In the genomic region with DNA sequence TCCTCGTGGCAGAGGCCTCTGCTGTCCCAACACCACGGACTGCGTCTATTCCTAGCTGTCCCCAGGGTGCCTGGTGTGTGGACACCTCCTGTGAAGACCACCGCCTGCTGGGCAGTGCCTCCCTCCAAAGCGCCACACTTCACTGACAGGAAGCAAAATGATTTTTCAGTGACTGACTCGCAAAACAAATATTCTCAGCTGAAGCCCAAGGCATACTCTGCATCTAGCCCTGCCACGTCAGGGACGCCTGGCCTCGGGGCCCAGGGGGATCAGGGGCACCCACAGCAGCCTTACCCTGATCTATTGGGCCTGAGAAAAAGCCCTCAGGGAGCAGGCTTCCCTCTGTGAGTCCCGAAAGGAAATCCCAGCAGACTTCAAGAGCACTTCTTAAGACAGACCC, we compare ENCODE assay signal across 9 cellular contexts. TPM values are rescaled to one million over a fixed set of nuclear protein-coding genes. Genes with fewer than 3 reads are reported as not detected.
DNase-seq lines count a peak whose midpoint lies in the region; ATAC-seq and TF ChIP-seq lines count a peak whose summit lies in the region.
"Had no signal": no experiment of that assay in that cellular context is flagged by ENCODE, and none has a peak within 500 bp of the region (broad histone marks: within the 10 kb centered on the region; RNA-seq: fewer than 3 reads in every experiment).

No MANE protein-coding gene starts in this region.

- H3K4me1 ChIP-seq in cardiac muscle cell (ENCODE audit: low read depth) (peaks cover 17% of the 10 kb centered on the region), upper lobe of right lung (peaks cover 34% of the 10 kb centered on the region)

- ATAC-seq in upper lobe of right lung = no peak

- peak in 1 of 2 donors; percentile 16 for DNase-seq in cardiac muscle cell (ENCODE audit: low read depth in 1 of 2, low spot score in 1 of 2)
- DNase-seq in cardiac septum (ENCODE audit: low spot score) = no peak
- DNase-seq in activated T-helper 2 cell treated with anti-CD3 and anti-CD28 coated beads, Interferon-gamma antibody, Interleukin-2, Interleukin-4, amounts not matched to agents 10 μg/mL and 5 μg/mL and 100 μg/mL, durations not matched to agents 14 hours and 24 hours and 36 hours (ENCODE audit: low spot score) = no peak
- peak; percentile 62 for DNase-seq in kidney tubule cell (ENCODE audit: low spot score)
- DNase-seq in upper lobe of right lung = no peak
- DNase-seq in RPMI8226 = no peak
- DNase-seq in occipital lobe (lab: John Stamatoyannopoulos, UW) = no peak
- no peak for DNase-seq in GM19238 (ENCODE audit: insufficient read length, low spot score)
- DNase-seq: NCI-H2171 had no signal

- no peaks in the 10 kb centered on the region for H3K27me3 Mint-ChIP-seq in activated T-helper 2 cell treated with anti-CD3 and anti-CD28 coated beads, Interferon-gamma antibody, Interleukin-2, Interleukin-4, amounts not matched to agents 10 μg/mL and 5 μg/mL and 100 μg/mL, durations not matched to agents 14 hours and 24 hours and 36 hours (ENCODE audit: low read depth)

- H3K4me3 ChIP-seq in cardiac muscle cell (peak overlapping the region; percentile 88), upper lobe of right lung (peak overlapping the region; percentile 88)

- peak overlapping the region; percentile 91 for H3K4me3 Mint-ChIP-seq in activated T-helper 2 cell treated with anti-CD3 and anti-CD28 coated beads, Interferon-gamma antibody, Interleukin-2, Interleukin-4, amounts not matched to agents 10 μg/mL and 5 μg/mL and 100 μg/mL, durations not matched to agents 14 hours and 24 hours and 36 hours (ENCODE audit: low read depth)

- H3K27ac ChIP-seq in cardiac muscle cell (no peak overlapping the region), upper lobe of right lung (no peak overlapping the region)

- peaks cover 54% of the 10 kb centered on the region for H3K36me3 Mint-ChIP-seq in activated T-helper 2 cell treated with anti-CD3 and anti-CD28 coated beads, Interferon-gamma antibody, Interleukin-2, Interleukin-4, amounts not matched to agents 10 μg/mL and 5 μg/mL and 100 μg/mL, durations not matched to agents 14 hours and 24 hours and 36 hours (ENCODE audit: low read depth)

- peaks cover 42% of the 10 kb centered on the region for H3K4me1 Mint-ChIP-seq in activated T-helper 2 cell treated with anti-CD3 and anti-CD28 coated beads, Interferon-gamma antibody, Interleukin-2, Interleukin-4, amounts not matched to agents 10 μg/mL and 5 μg/mL and 100 μg/mL, durations not matched to agents 14 hours and 24 hours and 36 hours (ENCODE audit: low read depth)

- H3K36me3 ChIP-seq in cardiac muscle cell (peaks cover 26% of the 10 kb centered on the region), upper lobe of right lung (peaks cover 35% of the 10 kb centered on the region)

- H3K27ac Mint-ChIP-seq in activated T-helper 2 cell treated with anti-CD3 and anti-CD28 coated beads, Interferon-gamma antibody, Interleukin-2, Interleukin-4, amounts not matched to agents 10 μg/mL and 5 μg/mL and 100 μg/mL, durations not matched to agents 14 hours and 24 hours and 36 hours = peak overlapping the region; percentile 82

- peaks cover 6% of the 10 kb centered on the region for H3K9me3 Mint-ChIP-seq in activated T-helper 2 cell treated with anti-CD3 and anti-CD28 coated beads, Interferon-gamma antibody, Interleukin-2, Interleukin-4, amounts not matched to agents 10 μg/mL and 5 μg/mL and 100 μg/mL, durations not matched to agents 14 hours and 24 hours and 36 hours

- H3K27me3 ChIP-seq in cardiac muscle cell (no peaks in the 10 kb centered on the region), upper lobe of right lung (no peaks in the 10 kb centered on the region)

- H3K9me3 ChIP-seq in cardiac muscle cell (ENCODE audit: low read depth) = no peaks in the 10 kb centered on the region
- no peaks in the 10 kb centered on the region for H3K9me3 ChIP-seq in upper lobe of right lung

- intact Hi-C loops in cardiac septum (cut with DNase I) (loop anchor here (5.0 kb wide), 1 partner anchor 38 kb away; no protein-coding TSS in a partner anchor), upper lobe of right lung (cut with DNase I) (loop anchor here (10.0 kb wide), 1 partner anchor 51 kb away; no protein-coding TSS in a partner anchor)
- intact Hi-C loops in activated T-helper 2 cell treated with anti-CD3 and anti-CD28 coated beads, Interferon-gamma antibody, Interleukin-2, Interleukin-4, amounts not matched to agents 10 μg/mL and 5 μg/mL and 100 μg/mL, durations not matched to agents 14 hours and 24 hours and 36 hours (cut with micrococcal nuclease) = loop anchor here (5.0 kb wide), 1 partner anchor 42 kb away; no protein-coding TSS in a partner anchor

- TF ChIP-seq CTCF in cardiac muscle cell (IDR thresholded peaks at IDR 0.05; ENCODE audit: low read depth, low read length) (no peak), upper lobe of right lung (IDR thresholded peaks at IDR 0.05) (no peak)

RNA-seq across cellular contexts. Expression of a gene that starts 2.2 kb away (rescaled TPM):
- total RNA-seq in cardiac muscle cell = 40.9 and 42.9 TPM in 2 replicates
- 25.8 and 27.1 TPM in 2 replicates for polyA plus RNA-seq in cardiac muscle cell
- 18.0 TPM for total RNA-seq in cardiac septum
- total RNA-seq in activated T-helper 2 cell treated with anti-CD3 and anti-CD28 coated beads, Interferon-gamma antibody, Interleukin-2, Interleukin-4, amounts not matched to agents 10 μg/mL and 5 μg/mL and 100 μg/mL, durations not matched to agents 14 hours and 24 hours and 36 hours = 41.3 and 46.2 TPM in 2 replicates
- 39.0 TPM for total RNA-seq in upper lobe of right lung
- 44.0 TPM for total RNA-seq in occipital lobe

RNA-seq across cellular contexts. Expression of a gene that starts 28.2 kb away (rescaled TPM):
- 11.4 and 18.4 TPM in 2 replicates for total RNA-seq in cardiac muscle cell
- polyA plus RNA-seq in cardiac muscle cell = 10.6 and 11.1 TPM in 2 replicates
- 6.2 TPM for total RNA-seq in cardiac septum
- 25.2 and 25.6 TPM in 2 replicates for total RNA-seq in activated T-helper 2 cell treated with anti-CD3 and anti-CD28 coated beads, Interferon-gamma antibody, Interleukin-2, Interleukin-4, amounts not matched to agents 10 μg/mL and 5 μg/mL and 100 μg/mL, durations not matched to agents 14 hours and 24 hours and 36 hours
- total RNA-seq in upper lobe of right lung = 11.8 TPM
- 24.2 TPM for total RNA-seq in occipital lobe
